16 cellular contexts compared by ENCODE assay signal in the genomic region with DNA sequence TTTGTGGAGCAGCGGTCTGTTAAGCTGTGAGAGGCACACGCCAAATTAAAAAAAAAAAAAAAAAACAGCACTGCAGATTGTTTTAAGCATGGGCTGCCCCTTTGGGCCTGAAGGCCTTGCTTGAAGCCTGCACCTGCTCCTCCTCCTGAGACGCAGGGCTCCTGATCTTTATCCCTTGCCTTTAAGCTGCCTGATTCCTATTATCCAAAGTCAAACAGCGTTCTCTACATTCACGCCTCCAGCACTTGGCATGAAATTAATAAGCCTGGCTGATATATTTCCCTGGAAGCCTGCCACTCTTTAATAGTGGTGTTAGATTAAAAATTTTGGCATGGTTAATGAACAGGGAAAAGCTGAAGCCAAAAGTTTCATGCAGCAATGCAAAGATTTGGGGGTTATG.
"Had no signal": no experiment of that assay in that cellular context is flagged by ENCODE, and none has a peak within 500 bp of the region (broad histone marks: within the 10 kb centered on the region; RNA-seq: fewer than 3 reads in every experiment).

No MANE protein-coding gene starts in this region.

- H3K27me3 ChIP-seq: body of pancreas, tibial nerve, uterus had no signal

- H3K4me3 ChIP-seq: body of pancreas, esophagus squamous epithelium, tibial nerve, uterus had no signal

- H3K4me1 ChIP-seq: body of pancreas, esophagus squamous epithelium, tibial nerve, uterus had no signal

- H3K9me3 ChIP-seq: body of pancreas, uterus had no signal

- DNase-seq: activated CD4-positive, alpha-beta T cell treated with anti-CD3 and anti-CD28 coated beads, Interleukin-2, amount 10 ng/mL, durations not matched to agents 24 days and 14 days; activated CD4-positive, CD25-positive, alpha-beta regulatory T cell; activated CD8-positive, alpha-beta memory T cell treated with anti-CD3 and anti-CD28 coated beads, Interleukin-2, amount 50 U/mL, for 4 hours; activated CD8-positive, alpha-beta T cell treated with anti-CD3 and anti-CD28 coated beads, Interleukin-2, amount 10 ng/mL, durations not matched to agents 7 days and 5 days; activated gamma-delta T cell treated with Interleukin-2 at 50 U/mL for 16 hours; activated naive CD8-positive, alpha-beta T cell treated with anti-CD3 and anti-CD28 coated beads for 36 hours; activated T-cell treated with anti-CD3 and anti-CD28 coated beads, Interleukin-2, amount 50 U/mL, for 72 hours; body of pancreas; cortex of kidney; effector CD8-positive, alpha-beta T cell; esophagus squamous epithelium; hippocampal formation; mesendoderm; natural killer cell; uterus had no signal

- H3K36me3 ChIP-seq: esophagus squamous epithelium, tibial nerve, uterus had no signal
